ENCODE assay signal across 8 cellular contexts in genomic region chr10:128463991-128464755, GRCh38.
A peak's percentile ranks its signal among the peaks of the same experiment; 100 is the strongest.
DNase-seq lines count a peak whose midpoint lies in the region; ATAC-seq, FAIRE-seq and TF ChIP-seq lines count a peak whose summit lies in the region.

No MANE protein-coding gene starts in this region.

- no peaks in the 10 kb centered on the region for H4K20me1 ChIP-seq in astrocyte (ENCODE audit: insufficient read depth, low read length)

- TF ChIP-seq CTCF in AG04450 (IDR thresholded peaks at IDR 0.05; ENCODE audit: low read depth, low read length), result no peak
- no peak for TF ChIP-seq CTCF in astrocyte (IDR thresholded peaks at IDR 0.05; ENCODE audit: insufficient read depth, low read depth, low read length)
- TF ChIP-seq CTCF in left lung (IDR thresholded peaks at IDR 0.05), result no peak

- peaks cover 3% of the 10 kb centered on the region for H3K9me3 Mint-ChIP-seq in astrocyte (ENCODE audit: unreplicated experiment)

- no peaks in the 10 kb centered on the region for H3K27me3 ChIP-seq in AG04450 (ENCODE audit: control insufficient read depth, insufficient read depth, low read length)
- no peaks in the 10 kb centered on the region for H3K27me3 ChIP-seq in astrocyte (ENCODE audit: insufficient read depth, low read length)
- H3K27me3 ChIP-seq in left lung, result peaks cover 0 to 26% of the 10 kb centered on the region in 2 donors

- no peaks in the 10 kb centered on the region for H3K4me1 Mint-ChIP-seq in astrocyte (ENCODE audit: low read depth, unreplicated experiment)

- H3K4me3 Mint-ChIP-seq in astrocyte (ENCODE audit: unreplicated experiment), result no peak overlapping the region

- FAIRE-seq in H54 (lab: Jason Lieb, UNC) (peak; percentile 52), astrocyte (lab: Jason Lieb, UNC) (no peak)

- TF ChIP-seq POLR2A in H54 (IDR thresholded peaks at IDR 0.05; ENCODE audit: low read depth, low read length), result no peak

- H3K4me3 ChIP-seq in AG04450 (ENCODE audit: low read depth, low read length) (no peak overlapping the region), astrocyte (ENCODE audit: insufficient read depth, low read depth, low read length) (no peak overlapping the region), left lung (no peak overlapping the region)

- H3K36me3 ChIP-seq in astrocyte (ENCODE audit: insufficient read depth, low read length) (no peaks in the 10 kb centered on the region), left lung (no peaks in the 10 kb centered on the region)

- ATAC-seq in left lung, result peak; percentile 64
- no peak for ATAC-seq in GM19351 (IDR thresholded peaks at IDR 0.05; ENCODE audit: unreplicated experiment)
- no peak for ATAC-seq in GM18867 (IDR thresholded peaks at IDR 0.05; ENCODE audit: unreplicated experiment)

- no peak overlapping the region for H3K27ac Mint-ChIP-seq in astrocyte (ENCODE audit: unreplicated experiment)

- peaks cover 2% of the 10 kb centered on the region for H3K36me3 Mint-ChIP-seq in astrocyte (ENCODE audit: low read depth, unreplicated experiment)

- H3K9me3 ChIP-seq in AG04450 (ENCODE audit: control insufficient read depth, insufficient read depth, low read length), result peaks cover 92% of the 10 kb centered on the region
- peaks cover 8% of the 10 kb centered on the region for H3K9me3 ChIP-seq in astrocyte (ENCODE audit: insufficient read depth, low read depth, low read length)
- no peaks in the 10 kb centered on the region for H3K9me3 ChIP-seq in left lung

- peaks cover 45% of the 10 kb centered on the region for H3K27me3 Mint-ChIP-seq in astrocyte (ENCODE audit: low read depth, unreplicated experiment)

- H3K79me2 ChIP-seq in astrocyte (ENCODE audit: insufficient read depth, low read length), result no peaks in the 10 kb centered on the region

- no peak overlapping the region for H3K9ac ChIP-seq in astrocyte (ENCODE audit: low read length)

- no peaks in the 10 kb centered on the region for H3K4me1 ChIP-seq in astrocyte (ENCODE audit: insufficient read depth, low read length)
- H3K4me1 ChIP-seq in left lung, result no peaks in the 10 kb centered on the region

- no peak overlapping the region for H3K4me2 ChIP-seq in astrocyte (ENCODE audit: low read length)

- DNase-seq in AG04450 (ENCODE audit: low read depth, low spot score) (peak; percentile 39), H54 (ENCODE audit: insufficient read length, low spot score) (no peak), astrocyte (ENCODE audit: low read depth) (peak; percentile 63), left lung (peak in 1 of 2 donors; percentile 66), COLO668 (lab: John Stamatoyannopoulos, UW; ENCODE audit: unreplicated experiment) (no peak), HuH-7.5 (ENCODE audit: low spot score) (no peak)

- POLR2A ChIA-PET in AG04450 (lab: Yijun Ruan, JAX), result no interaction called here

- intact Hi-C loops in left lung (cut with DNase I), result no loop called here

- H2AFZ ChIP-seq in astrocyte (ENCODE audit: low read depth, low read length), result no peak overlapping the region

- CTCF ChIA-PET in AG04450 (lab: Charles Lee), result no interaction called here

- no peak overlapping the region for H3K27ac ChIP-seq in AG04450 (ENCODE audit: low read depth, low read length)
- H3K27ac ChIP-seq in astrocyte (ENCODE audit: low read depth, low read length), result no peak overlapping the region
- no peak overlapping the region for H3K27ac ChIP-seq in left lung

Comparison
In these comparisons a context has a peak if more than half of its experiments do, and no peak if none do; other contexts are left out.
1. DNase-seq: peak in AG04450 (single experiment) and astrocyte (single experiment); none in H54 (single experiment), COLO668 (single experiment) and HuH-7.5 (single experiment).